ENCODE assay signal across 10 cellular contexts in genomic region chr6:160141001-160141726, GRCh38. TPM values are rescaled to one million over a fixed set of nuclear protein-coding genes. Genes with fewer than 3 reads are reported as not detected.
DNase-seq lines count a peak whose midpoint lies in the region; ATAC-seq and TF ChIP-seq lines count a peak whose summit lies in the region.
"Had no signal": no experiment of that assay in that cellular context is flagged by ENCODE, and none has a peak within 500 bp of the region (broad histone marks: within the 10 kb centered on the region; RNA-seq: fewer than 3 reads in every experiment).

No MANE protein-coding gene starts in this region.

- ATAC-seq in omental fat pad (ENCODE audit: low FRiP score) (peak; percentile 58), HG02840 (IDR thresholded peaks at IDR 0.05; ENCODE audit: low FRiP score, unreplicated experiment) (no peak)
- ATAC-seq: CD8-positive, alpha-beta T cell; upper lobe of right lung had no signal

- no peak for TF ChIP-seq CTCF in AG09309 (IDR thresholded peaks at IDR 0.05; ENCODE audit: control insufficient read depth, insufficient read depth, low read depth, low read length, missing control alignments)
- no peak for TF ChIP-seq CTCF in epithelial cell of esophagus (IDR thresholded peaks at IDR 0.05; ENCODE audit: insufficient read depth, low read depth, low read length, missing control alignments)
- TF ChIP-seq CTCF in omental fat pad (IDR thresholded peaks at IDR 0.05) = no peak

- peak; percentile 42 for DNase-seq in AG09309 (ENCODE audit: low read depth)
- peak; percentile 76 for DNase-seq in M059J (ENCODE audit: low read depth)
- DNase-seq in epithelial cell of esophagus (ENCODE audit: low read depth) = peak; percentile 22
- DNase-seq in omental fat pad (ENCODE audit: low spot score) = no peak
- no peak for DNase-seq in HK-2 (ENCODE audit: unreplicated experiment)
- no peak for DNase-seq in 8988T
- DNase-seq in NAMALWA (ENCODE audit: low spot score) = no peak
- DNase-seq: CD8-positive, alpha-beta T cell; upper lobe of right lung had no signal

- no peak overlapping the region for H3K4me3 ChIP-seq in AG09309 (ENCODE audit: control insufficient read depth, low read depth, low read length)
- no peak overlapping the region for H3K4me3 ChIP-seq in epithelial cell of esophagus (ENCODE audit: low read length)
- H3K4me3 ChIP-seq: upper lobe of right lung had no signal

RNA-seq across cellular contexts. Expression of gene SLC22A1, which starts 19.5 kb away (rescaled TPM):
- 0.05 TPM in 1 of 2 replicates, not detected in the other for total RNA-seq in M059J (2014; rRNA removed; shearing (Covaris generic))
- 1 to 10 TPM in 2 of 4 donors, under 1 TPM in 2; 0.65 to 2.5 (median 1.0) TPM for total RNA-seq in omental fat pad

Comparison
In these comparisons a context has a peak if more than half of its experiments do, and no peak if none do; other contexts are left out.
1. DNase-seq: peak in AG09309 (single experiment), M059J (single experiment) and epithelial cell of esophagus (single experiment); none in omental fat pad (single experiment), HK-2 (single experiment), 8988T (single experiment) and NAMALWA (single experiment).